Comparison of ENCODE assay signal across 20 cellular contexts in genomic region chr4:166981847-166982246, GRCh38.
"Had no signal": no experiment of that assay in that cellular context is flagged by ENCODE, and none has a peak within 500 bp of the region (broad histone marks: within the 10 kb centered on the region; RNA-seq: fewer than 3 reads in every experiment).

No MANE protein-coding gene starts in this region.

- ATAC-seq: activated CD8-positive, alpha-beta T cell treated with anti-CD3 and anti-CD28 coated beads, Interleukin-2, amount 10 ng/mL, durations not matched to agents 7 days and 5 days; activated naive CD8-positive, alpha-beta T cell treated with anti-CD3 and anti-CD28 coated beads, Interleukin-2, amount 50 U/mL, for 24 hours; activated T-cell treated with anti-CD3 and anti-CD28 coated beads, Interleukin-2, amount 50 U/mL, for 4 hours; left lung had no signal

- DNase-seq: activated CD4-positive, alpha-beta T cell treated with anti-CD3 and anti-CD28 coated beads, Interleukin-2, amount 10 ng/mL, durations not matched to agents 7 days and 5 days; activated CD8-positive, alpha-beta memory T cell treated with anti-CD3 and anti-CD28 coated beads, Interleukin-2, amount 50 U/mL, for 4 hours; activated CD8-positive, alpha-beta T cell treated with anti-CD3 and anti-CD28 coated beads, Interleukin-2, amount 10 ng/mL, durations not matched to agents 7 days and 5 days; activated naive CD4-positive, alpha-beta T cell treated with anti-CD3 and anti-CD28 coated beads, Interleukin-2, amount 10 ng/mL, durations not matched to agents 7 days and 5 days; activated naive CD8-positive, alpha-beta T cell treated with anti-CD3 and anti-CD28 coated beads, Interleukin-2, amount 50 U/mL, for 24 hours; activated T-cell treated with anti-CD3 and anti-CD28 coated beads, Interleukin-2, amount 50 U/mL, for 4 hours; anterior cingulate cortex; central memory CD4-positive, alpha-beta T cell; dorsolateral prefrontal cortex; foreskin fibroblast; hippocampal formation; left lung; nucleus accumbens; retina; stimulated activated CD4-positive, alpha-beta T cell treated with anti-CD3 and anti-CD28 coated beads, Interleukin-12 subunit alpha, Interleukin-12 subunit beta, amount 100 ng/mL, for 4 hours; stimulated activated CD4-positive, alpha-beta T cell treated with anti-CD3 and anti-CD28 coated beads, Interleukin-2, amount 100 ng/mL, for 24 hours; transverse colon had no signal

- FAIRE-seq: keratinocyte had no signal

- H3K4me3 ChIP-seq: dorsolateral prefrontal cortex, left lung, suprapubic skin, transverse colon had no signal

- H3K9me3 ChIP-seq: suprapubic skin, transverse colon had no signal

- H3K36me3 ChIP-seq: left lung, suprapubic skin, transverse colon had no signal

- H3K27ac ChIP-seq: dorsolateral prefrontal cortex, epithelial cell of prostate, left lung, suprapubic skin, transverse colon had no signal

- H3K27me3 ChIP-seq: dorsolateral prefrontal cortex, left lung, suprapubic skin, transverse colon had no signal

- H3K4me1 ChIP-seq: left lung, suprapubic skin, transverse colon had no signal
